Comparison of ENCODE assay signal across 23 cellular contexts in genomic region chr5:120808606-120809005, GRCh38.
A peak's percentile ranks its signal among the peaks of the same experiment; 100 is the strongest.
DNase-seq lines count a peak whose midpoint lies in the region; ATAC-seq, FAIRE-seq and TF ChIP-seq lines count a peak whose summit lies in the region.
"Had no signal": no experiment of that assay in that cellular context is flagged by ENCODE, and none has a peak within 500 bp of the region (broad histone marks: within the 10 kb centered on the region; RNA-seq: fewer than 3 reads in every experiment).

No MANE protein-coding gene starts in this region.

- no peaks in the 10 kb centered on the region for H4K20me1 ChIP-seq in astrocyte (ENCODE audit: insufficient read depth, low read length)

- H3K4me1 Mint-ChIP-seq in astrocyte (ENCODE audit: low read depth, unreplicated experiment): peaks cover 15% of the 10 kb centered on the region
- H3K4me1 Mint-ChIP-seq: CD8-positive, alpha-beta memory T cell had no signal

- H3K79me1 ChIP-seq in mesendoderm (ENCODE audit: low read length): no peaks in the 10 kb centered on the region

- H3K9me3 ChIP-seq in astrocyte (ENCODE audit: insufficient read depth, low read depth, low read length): no peaks in the 10 kb centered on the region
- no peaks in the 10 kb centered on the region for H3K9me3 ChIP-seq in small intestine (ENCODE audit: control insufficient read depth, low read depth)

- no peak overlapping the region for H3K27ac ChIP-seq in astrocyte (ENCODE audit: low read depth, low read length)
- H3K27ac ChIP-seq in mesendoderm (ENCODE audit: low read depth, low read length): no peak overlapping the region
- H3K27ac ChIP-seq in small intestine (ENCODE audit: low read depth in 1 of 2, low read length in 1 of 2): no peak overlapping the region
- H3K27ac ChIP-seq: C4-2B, KMS-11, RWPE1 had no signal

- DNase-seq in D721Med (ENCODE audit: insufficient read length, low spot score) (no peak), LHCN-M2 (ENCODE audit: low read depth) (peak; percentile 23), astrocyte (ENCODE audit: low read depth) (peak; percentile 23), mesendoderm (peak; percentile 26), small intestine (no peak)
- DNase-seq: Calu3; CD8-positive, alpha-beta memory T cell; DMS53; NCI-H1694; NCI-H2081; NCI-H2171 treated with DMSO at 0.1 percent for 48 hours; NCI-H446; NCI-H69; SHP77 treated with DMSO at 0.1 percent for 48 hours had no signal

- no peak overlapping the region for H2AFZ ChIP-seq in astrocyte (ENCODE audit: low read depth, low read length)
- H2AFZ ChIP-seq: GM23338 had no signal

- no peak overlapping the region for H3K23ac ChIP-seq in mesendoderm (ENCODE audit: low read length)

- no peaks in the 10 kb centered on the region for H3K9me3 Mint-ChIP-seq in astrocyte (ENCODE audit: unreplicated experiment)
- H3K9me3 Mint-ChIP-seq: GM23338 had no signal

- TF ChIP-seq CTCF in D721Med (IDR thresholded peaks at IDR 0.05; ENCODE audit: insufficient read depth, missing control alignments) (no peak), astrocyte (IDR thresholded peaks at IDR 0.05; ENCODE audit: insufficient read depth, low read depth, low read length) (no peak)

- no peak overlapping the region for H3K4me2 ChIP-seq in astrocyte (ENCODE audit: low read length)
- no peak overlapping the region for H3K4me2 ChIP-seq in mesendoderm (ENCODE audit: low read length)
- H3K4me2 ChIP-seq: KMS-11 had no signal

- H3K36me3 ChIP-seq in astrocyte (ENCODE audit: insufficient read depth, low read length) (no peaks in the 10 kb centered on the region), mesendoderm (ENCODE audit: control insufficient read depth, insufficient read depth, low read length) (no peaks in the 10 kb centered on the region), small intestine (ENCODE audit: control insufficient read depth in 2 of 2, insufficient read depth in 2 of 2, low read length in 2 of 2) (no peaks in the 10 kb centered on the region)

- no peak overlapping the region for H2BK120ac ChIP-seq in mesendoderm (ENCODE audit: low read depth, low read length)

- H4K5ac ChIP-seq in mesendoderm (ENCODE audit: low read length): no peak overlapping the region

- no peak overlapping the region for H3K4ac ChIP-seq in mesendoderm (ENCODE audit: low read depth, low read length)

- H2BK5ac ChIP-seq in mesendoderm (ENCODE audit: low read length): no peak overlapping the region

- no peaks in the 10 kb centered on the region for H3K27me3 Mint-ChIP-seq in astrocyte (ENCODE audit: low read depth, unreplicated experiment)
- H3K27me3 Mint-ChIP-seq: CD8-positive, alpha-beta memory T cell had no signal

- no peak overlapping the region for H3K4me3 Mint-ChIP-seq in astrocyte (ENCODE audit: unreplicated experiment)
- H3K4me3 Mint-ChIP-seq: CD8-positive, alpha-beta memory T cell; GM23338 had no signal

- no peak overlapping the region for H3K18ac ChIP-seq in mesendoderm (ENCODE audit: low read length)

- H3K36me3 Mint-ChIP-seq in astrocyte (ENCODE audit: low read depth, unreplicated experiment): no peaks in the 10 kb centered on the region
- H3K36me3 Mint-ChIP-seq: CD8-positive, alpha-beta memory T cell had no signal

- peak; percentile 95 for FAIRE-seq in D721Med (lab: Jason Lieb, UNC)
- no peak for FAIRE-seq in astrocyte (lab: Jason Lieb, UNC)
- FAIRE-seq in small intestine (lab: Jason Lieb, UNC): no peak
- FAIRE-seq: A204.1, HTR-8/SVneo had no signal

- H3K56ac ChIP-seq in mesendoderm (ENCODE audit: low read length): no peak overlapping the region

- H3K9ac ChIP-seq in astrocyte (ENCODE audit: low read length) (no peak overlapping the region), mesendoderm (ENCODE audit: low read length) (no peak overlapping the region)
- H3K9ac ChIP-seq: KMS-11 had no signal

- H2BK15ac ChIP-seq in mesendoderm (replicated peaks; ENCODE audit: low read depth): no peak overlapping the region

- ATAC-seq in GM18907 (IDR thresholded peaks at IDR 0.05; ENCODE audit: unreplicated experiment): no peak
- ATAC-seq in GM21447 (IDR thresholded peaks at IDR 0.05; ENCODE audit: unreplicated experiment): no peak
- no peak for ATAC-seq in HG02571 (IDR thresholded peaks at IDR 0.05; ENCODE audit: unreplicated experiment)
- ATAC-seq: GM23338 had no signal

- peak overlapping the region; percentile 79 for H3K27ac Mint-ChIP-seq in astrocyte (ENCODE audit: unreplicated experiment)
- H3K27ac Mint-ChIP-seq: CD8-positive, alpha-beta memory T cell; GM23338 had no signal

- H3K79me2 ChIP-seq in astrocyte (ENCODE audit: insufficient read depth, low read length): no peaks in the 10 kb centered on the region
- H3K79me2 ChIP-seq in mesendoderm (ENCODE audit: control insufficient read depth, insufficient read depth, low read length): no peaks in the 10 kb centered on the region

- H2AK5ac ChIP-seq in mesendoderm (ENCODE audit: low read length): no peak overlapping the region

- H3K4me1 ChIP-seq in astrocyte (ENCODE audit: insufficient read depth, low read length) (no peaks in the 10 kb centered on the region), mesendoderm (ENCODE audit: control insufficient read depth, low read depth, low read length) (no peaks in the 10 kb centered on the region), small intestine (ENCODE audit: control insufficient read depth in 2 of 2, insufficient read depth in 1 of 2, low read depth in 1 of 2, low read length in 1 of 2) (no peaks in the 10 kb centered on the region)

- H3K27me3 ChIP-seq in astrocyte (ENCODE audit: insufficient read depth, low read length): no peaks in the 10 kb centered on the region
- no peaks in the 10 kb centered on the region for H3K27me3 ChIP-seq in mesendoderm (ENCODE audit: insufficient read depth, low read length, poor library complexity)
- H3K27me3 ChIP-seq in small intestine (ENCODE audit: control insufficient read depth in 2 of 2, insufficient read depth in 2 of 2, low read length in 2 of 2): no peaks in the 10 kb centered on the region

- H3K4me3 ChIP-seq in astrocyte (ENCODE audit: insufficient read depth, low read depth, low read length) (no peak overlapping the region), mesendoderm (ENCODE audit: low read length) (no peak overlapping the region), small intestine (ENCODE audit: low read depth in 1 of 2, low read length in 2 of 2) (no peak overlapping the region)
- H3K4me3 ChIP-seq: GM23338 had no signal

- H4K8ac ChIP-seq in mesendoderm (ENCODE audit: low read depth, low read length): no peak overlapping the region

Comparison
In these comparisons a context has a peak if more than half of its experiments do, and no peak if none do; other contexts are left out.
1. DNase-seq: peak in LHCN-M2 (single experiment), astrocyte (single experiment) and mesendoderm (single experiment); none in D721Med (single experiment) and small intestine (single experiment).